In genomic region chr10:64089648-64090047, GRCh38 we compare ENCODE assay signal across 34 cellular contexts.
"Had no signal": no experiment of that assay in that cellular context is flagged by ENCODE, and none has a peak within 500 bp of the region (broad histone marks: within the 10 kb centered on the region; RNA-seq: fewer than 3 reads in every experiment).

No MANE protein-coding gene starts in this region.

- H3K27me3 ChIP-seq: ascending aorta, cardiac muscle cell had no signal

- H3K27ac ChIP-seq: ascending aorta, cardiac muscle cell, VCaP had no signal

- H3K4me1 ChIP-seq: ascending aorta had no signal

- H3K4me1 Mint-ChIP-seq: activated B cell treated with CpG ODN at 0.5 μM for 24 hours; activated CD4-positive, alpha-beta T cell treated with anti-CD3 and anti-CD28 coated beads, Interleukin-2, amount 10 ng/mL, durations not matched to agents 24 days and 14 days; activated naive CD8-positive, alpha-beta T cell treated with anti-CD3 and anti-CD28 coated beads for 36 hours; activated T-helper 17 cell treated with anti-CD3 and anti-CD28 coated beads, Interleukin-2, amount 50 U/mL, for 72 hours; central memory CD8-positive, alpha-beta T cell had no signal

- DNase-seq: activated B cell treated with CpG ODN at 0.5 μM for 24 hours; activated CD4-positive, alpha-beta memory T cell treated with anti-CD3 and anti-CD28 coated beads for 36 hours; activated CD4-positive, alpha-beta T cell treated with anti-CD3 and anti-CD28 coated beads for 4 hours; activated CD4-positive, alpha-beta T cell treated with anti-CD3 and anti-CD28 coated beads, Interleukin-2, amount 10 ng/mL, durations not matched to agents 24 days and 14 days; activated CD4-positive, alpha-beta T cell treated with anti-CD3 and anti-CD28 coated beads, Interleukin-2, amount 50 U/mL, for 1 hour; activated CD4-positive, alpha-beta T cell treated with anti-CD3 and anti-CD28 coated beads, Interleukin-2, amount 50 U/mL, for 4 hours; activated CD4-positive, CD25-positive, alpha-beta regulatory T cell treated with anti-CD3 and anti-CD28 coated beads, Interleukin-2, amount 50 U/mL, for 72 hours; activated CD8-positive, alpha-beta memory T cell treated with anti-CD3 and anti-CD28 coated beads, Interleukin-2, amount 50 U/mL, for 4 hours; activated CD8-positive, alpha-beta T cell treated with anti-CD3 and anti-CD28 coated beads for 36 hours; activated effector memory CD4-positive, alpha-beta T cell treated with anti-CD3 and anti-CD28 coated beads, Interleukin-2, amount 50 U/mL, for 16 hours; activated gamma-delta T cell treated with Interleukin-2 at 50 U/mL for 16 hours; activated naive CD4-positive, alpha-beta T cell; activated naive CD4-positive, alpha-beta T cell treated with anti-CD3 and anti-CD28 coated beads for 36 hours; activated naive CD4-positive, alpha-beta T cell treated with anti-CD3 and anti-CD28 coated beads, Interleukin-2, amount 50 U/mL, for 16 hours; activated naive CD8-positive, alpha-beta T cell treated with anti-CD3 and anti-CD28 coated beads for 36 hours; activated T-cell treated with anti-CD3 and anti-CD28 coated beads for 4 hours; activated T-cell treated with anti-CD3 and anti-CD28 coated beads, Interleukin-2, amount 50 U/mL, for 1 hour; activated T-cell treated with anti-CD3 and anti-CD28 coated beads, Interleukin-2, amount 50 U/mL, for 4 hours; activated T-cell treated with anti-CD3 and anti-CD28 coated beads, Interleukin-2, amount 50 U/mL, for 72 hours; amygdala; anterior cingulate cortex; cerebellar nuclear complex; T-helper 2 cell; T-helper 9 cell had no signal

- H3K27ac Mint-ChIP-seq: activated B cell treated with CpG ODN at 0.5 μM for 24 hours; activated CD4-positive, alpha-beta memory T cell treated with anti-CD3 and anti-CD28 coated beads for 36 hours; activated CD4-positive, alpha-beta T cell treated with anti-CD3 and anti-CD28 coated beads, Interleukin-2, amount 10 ng/mL, durations not matched to agents 24 days and 14 days; activated CD8-positive, alpha-beta T cell treated with anti-CD3 and anti-CD28 coated beads for 36 hours; activated naive CD4-positive, alpha-beta T cell treated with anti-CD3 and anti-CD28 coated beads for 36 hours; activated naive CD4-positive, alpha-beta T cell treated with anti-CD3 and anti-CD28 coated beads, Interleukin-2, amount 50 U/mL, for 72 hours; activated naive CD8-positive, alpha-beta T cell treated with anti-CD3 and anti-CD28 coated beads for 36 hours; activated T-cell treated with anti-CD3 and anti-CD28 coated beads, Interleukin-2, amount 50 U/mL, for 72 hours; activated T-helper 1 cell treated with anti-CD3 and anti-CD28 coated beads, Interleukin-12 subunit alpha, Interleukin-12 subunit beta, Interleukin-2, Interleukin-4 antibody, amounts not matched to agents 30 ng/mL and 10 ng/mL and 1 ng/mL, durations not matched to agents 14 hours and 24 hours and 36 hours; activated T-helper 17 cell treated with anti-CD3 and anti-CD28 coated beads, Interleukin-2, amount 50 U/mL, for 72 hours; brain; T-helper 1 cell treated with Interleukin-12 subunit alpha and Interleukin-12 subunit beta and Interleukin-4 antibody, amounts not matched to agents 30 μg/mL and 1 μg/mL, for 36 hours; T-helper 2 cell treated with Interferon-gamma antibody and Interleukin-4, amounts not matched to agents 5 μg/mL and 100 μg/mL, for 36 hours had no signal

- H3K9me3 Mint-ChIP-seq: activated B cell treated with CpG ODN at 0.5 μM for 24 hours; activated CD4-positive, alpha-beta memory T cell treated with anti-CD3 and anti-CD28 coated beads for 36 hours; activated CD4-positive, alpha-beta T cell treated with anti-CD3 and anti-CD28 coated beads, Interleukin-2, amount 10 ng/mL, durations not matched to agents 24 days and 14 days; activated CD8-positive, alpha-beta T cell treated with anti-CD3 and anti-CD28 coated beads for 36 hours; activated naive CD4-positive, alpha-beta T cell treated with anti-CD3 and anti-CD28 coated beads for 36 hours; activated naive CD4-positive, alpha-beta T cell treated with anti-CD3 and anti-CD28 coated beads, Interleukin-2, amount 50 U/mL, for 72 hours; activated naive CD8-positive, alpha-beta T cell treated with anti-CD3 and anti-CD28 coated beads for 36 hours; activated T-cell treated with anti-CD3 and anti-CD28 coated beads, Interleukin-2, amount 50 U/mL, for 4 hours; activated T-cell treated with anti-CD3 and anti-CD28 coated beads, Interleukin-2, amount 50 U/mL, for 72 hours; activated T-helper 1 cell treated with anti-CD3 and anti-CD28 coated beads, Interleukin-12 subunit alpha, Interleukin-12 subunit beta, Interleukin-2, Interleukin-4 antibody, amounts not matched to agents 30 ng/mL and 10 ng/mL and 1 ng/mL, durations not matched to agents 14 hours and 24 hours and 36 hours; activated T-helper 17 cell treated with anti-CD3 and anti-CD28 coated beads, Interleukin-2, amount 50 U/mL, for 72 hours; brain; central memory CD8-positive, alpha-beta T cell; T-helper 1 cell treated with Interleukin-12 subunit alpha and Interleukin-12 subunit beta and Interleukin-4 antibody, amounts not matched to agents 30 μg/mL and 1 μg/mL, for 36 hours; T-helper 2 cell treated with Interferon-gamma antibody and Interleukin-4, amounts not matched to agents 5 μg/mL and 100 μg/mL, for 36 hours had no signal

- H3K36me3 Mint-ChIP-seq: activated CD4-positive, alpha-beta memory T cell treated with anti-CD3 and anti-CD28 coated beads for 36 hours; activated naive CD4-positive, alpha-beta T cell treated with anti-CD3 and anti-CD28 coated beads, Interleukin-2, amount 50 U/mL, for 72 hours; activated naive CD8-positive, alpha-beta T cell treated with anti-CD3 and anti-CD28 coated beads for 36 hours; brain had no signal

- ATAC-seq: activated CD8-positive, alpha-beta T cell treated with anti-CD3 and anti-CD28 coated beads for 36 hours; activated naive CD4-positive, alpha-beta T cell treated with anti-CD3 and anti-CD28 coated beads, Interleukin-2, amount 50 U/mL, for 72 hours; activated T-cell treated with anti-CD3 and anti-CD28 coated beads, Interleukin-2, amount 50 U/mL, for 4 hours; activated T-cell treated with anti-CD3 and anti-CD28 coated beads, Interleukin-2, amount 50 U/mL, for 72 hours; activated T-helper 17 cell treated with anti-CD3 and anti-CD28 coated beads, Interleukin-2, amount 50 U/mL, for 72 hours had no signal

- H3K9me3 ChIP-seq: ascending aorta had no signal

- H3K27me3 Mint-ChIP-seq: activated B cell treated with CpG ODN at 0.5 μM for 24 hours; activated CD4-positive, alpha-beta memory T cell treated with anti-CD3 and anti-CD28 coated beads for 36 hours; activated CD4-positive, alpha-beta T cell treated with anti-CD3 and anti-CD28 coated beads, Interleukin-2, amount 10 ng/mL, durations not matched to agents 24 days and 14 days; activated CD8-positive, alpha-beta T cell treated with anti-CD3 and anti-CD28 coated beads for 36 hours; activated naive CD8-positive, alpha-beta T cell treated with anti-CD3 and anti-CD28 coated beads for 36 hours; activated T-helper 17 cell treated with anti-CD3 and anti-CD28 coated beads, Interleukin-2, amount 50 U/mL, for 72 hours; central memory CD8-positive, alpha-beta T cell had no signal

- H3K4me3 Mint-ChIP-seq: activated B cell treated with CpG ODN at 0.5 μM for 24 hours; activated CD4-positive, alpha-beta memory T cell treated with anti-CD3 and anti-CD28 coated beads for 36 hours; activated CD4-positive, alpha-beta T cell treated with anti-CD3 and anti-CD28 coated beads, Interleukin-2, amount 10 ng/mL, durations not matched to agents 24 days and 14 days; activated CD8-positive, alpha-beta T cell treated with anti-CD3 and anti-CD28 coated beads for 36 hours; activated naive CD4-positive, alpha-beta T cell treated with anti-CD3 and anti-CD28 coated beads for 36 hours; activated naive CD8-positive, alpha-beta T cell treated with anti-CD3 and anti-CD28 coated beads for 36 hours; activated T-cell treated with anti-CD3 and anti-CD28 coated beads, Interleukin-2, amount 50 U/mL, for 4 hours; activated T-cell treated with anti-CD3 and anti-CD28 coated beads, Interleukin-2, amount 50 U/mL, for 72 hours; activated T-helper 1 cell treated with anti-CD3 and anti-CD28 coated beads, Interleukin-12 subunit alpha, Interleukin-12 subunit beta, Interleukin-2, Interleukin-4 antibody, amounts not matched to agents 30 ng/mL and 10 ng/mL and 1 ng/mL, durations not matched to agents 14 hours and 24 hours and 36 hours; activated T-helper 17 cell treated with anti-CD3 and anti-CD28 coated beads, Interleukin-2, amount 50 U/mL, for 72 hours; brain; central memory CD8-positive, alpha-beta T cell; T-helper 1 cell treated with Interleukin-12 subunit alpha and Interleukin-12 subunit beta and Interleukin-4 antibody, amounts not matched to agents 30 μg/mL and 1 μg/mL, for 36 hours; T-helper 2 cell treated with Interferon-gamma antibody and Interleukin-4, amounts not matched to agents 5 μg/mL and 100 μg/mL, for 36 hours had no signal

- H3K4me3 ChIP-seq: ascending aorta, cardiac muscle cell had no signal

- H3K36me3 ChIP-seq: ascending aorta, cardiac muscle cell had no signal
